19 cellular contexts compared by ENCODE assay signal in genomic region chr6:169169375-169169774, GRCh38.
DNase-seq lines count a peak whose midpoint lies in the region; ATAC-seq and TF ChIP-seq lines count a peak whose summit lies in the region.
"Had no signal": no experiment of that assay in that cellular context is flagged by ENCODE, and none has a peak within 500 bp of the region (broad histone marks: within the 10 kb centered on the region; RNA-seq: fewer than 3 reads in every experiment).

No MANE protein-coding gene starts in this region.

- H3K4me2 ChIP-seq in trophoblast cell (ENCODE audit: low read length) = no peak overlapping the region

- H3K4me3 ChIP-seq in SJCRH30 (peak overlapping the region; percentile 45; the same call in 1 of the 2 replicates), trophoblast cell (ENCODE audit: low read depth, low read length) (peak overlapping the region; percentile 20), prostate gland (no peak overlapping the region)
- H3K4me3 ChIP-seq: suprapubic skin had no signal

- H2BK12ac ChIP-seq in trophoblast cell (ENCODE audit: low read length) = peak overlapping the region; percentile 72

- H2AK5ac ChIP-seq in trophoblast cell (ENCODE audit: low read length) = peak overlapping the region; percentile 0

- no CpG with 5 or more reads among the region's 17 CpGs for WGBS in trophoblast cell (ENCODE audit: extremely low coverage, insufficient coverage, insufficient read length)
- WGBS in prostate gland = 72% methylated on average over 17 of the region's 17 CpGs

- H3K4ac ChIP-seq in trophoblast cell (ENCODE audit: low read depth, low read length) = no peak overlapping the region

- peak overlapping the region; percentile 99 for H3K27ac ChIP-seq in SJCRH30
- no peak overlapping the region for H3K27ac ChIP-seq in trophoblast cell (ENCODE audit: low read depth, low read length)
- H3K27ac ChIP-seq in prostate gland = no peak overlapping the region
- H3K27ac ChIP-seq: suprapubic skin had no signal

- H3K4me1 ChIP-seq in SJCRH30 (peaks cover 82% of the 10 kb centered on the region), trophoblast cell (ENCODE audit: control insufficient read depth in 1 of 2, insufficient read depth in 2 of 2, low read length in 2 of 2) (peaks cover 26 to 33% of the 10 kb centered on the region in 2 experiments), prostate gland (replicated peaks) (no peaks in the 10 kb centered on the region)

- H3K79me1 ChIP-seq in trophoblast cell (ENCODE audit: low read length) = peaks cover 33% of the 10 kb centered on the region

- no peak for TF ChIP-seq CTCF in prostate gland (IDR thresholded peaks at IDR 0.05)

- no peaks in the 10 kb centered on the region for H3K9me3 ChIP-seq in SJCRH30 (replicated peaks)
- H3K9me3 ChIP-seq in trophoblast cell (ENCODE audit: insufficient read depth, low read depth, low read length) = peaks cover 2% of the 10 kb centered on the region
- no peaks in the 10 kb centered on the region for H3K9me3 ChIP-seq in prostate gland
- H3K9me3 ChIP-seq: suprapubic skin had no signal

- H2BK5ac ChIP-seq in trophoblast cell (ENCODE audit: low read depth, low read length, poor library complexity) = peak overlapping the region; percentile 25

- intact Hi-C loops in Right ventricle myocardium superior (cut with DNase I) (no loop called here), prostate gland (cut with DNase I) (no loop called here)

- peak overlapping the region; percentile 21 for H4K8ac ChIP-seq in trophoblast cell (ENCODE audit: low read depth, low read length)

- no peaks in the 10 kb centered on the region for H3K27me3 ChIP-seq in SJCRH30
- H3K27me3 ChIP-seq in trophoblast cell (ENCODE audit: insufficient read depth, low read length) = no peaks in the 10 kb centered on the region
- H3K27me3 ChIP-seq in prostate gland (replicated peaks; ENCODE audit: insufficient read depth) = no peaks in the 10 kb centered on the region
- H3K27me3 ChIP-seq: suprapubic skin had no signal

- H3K36me3 ChIP-seq in SJCRH30 (peaks cover 22% of the 10 kb centered on the region), trophoblast cell (ENCODE audit: control insufficient read depth in 1 of 2, insufficient read depth in 2 of 2, low read length in 2 of 2) (no peaks in the 10 kb centered on the region), prostate gland (no peaks in the 10 kb centered on the region)
- H3K36me3 ChIP-seq: suprapubic skin had no signal

- H2AFZ ChIP-seq in trophoblast cell (ENCODE audit: insufficient read depth, low read length, poor library complexity) = no peak overlapping the region

- H3K23ac ChIP-seq in trophoblast cell (ENCODE audit: low read length) = no peak overlapping the region

- peak; percentile 40 for ATAC-seq in Right ventricle myocardium superior (ENCODE audit: poor library complexity)
- no peak for ATAC-seq in HG02884 (IDR thresholded peaks at IDR 0.05; ENCODE audit: unreplicated experiment)

- peak overlapping the region; percentile 55 for H3K14ac ChIP-seq in trophoblast cell (ENCODE audit: low read length)

- H3K9ac ChIP-seq in trophoblast cell (ENCODE audit: low read length) = no peak overlapping the region

- DNase-seq in Daoy (ENCODE audit: low read depth) = peak; percentile 65
- DNase-seq in SJCRH30 = peak; percentile 64 to 70
- no peak for DNase-seq in Right ventricle myocardium superior
- peak in 1 of 2 donors; percentile 19 for DNase-seq in trophoblast cell
- no peak for DNase-seq in cerebellar cortex (ENCODE audit: low spot score)
- no peak for DNase-seq in prostate gland (ENCODE audit: low spot score)
- no peak for DNase-seq in HUDEP-2 (lab: John Stamatoyannopoulos, UW; ENCODE audit: unreplicated experiment in 76 of 76)
- DNase-seq: activated CD4-positive, alpha-beta T cell treated with anti-CD3 and anti-CD28 coated beads for 48 hours; activated naive CD8-positive, alpha-beta T cell treated with anti-CD3 and anti-CD28 coated beads, Interleukin-2, amount 10 ng/mL, durations not matched to agents 7 days and 5 days; activated T-cell treated with anti-CD3 and anti-CD28 coated beads, Interleukin-2, amount 50 U/mL, for 24 hours; AML-193; Calu3; GOT3; NCI-H1694 treated with DMSO at 0.1 percent for 48 hours; nephron progenitor cell; retina; stimulated activated CD4-positive, alpha-beta T cell treated with anti-CD3 and anti-CD28 coated beads, Interleukin-2, amount 100 ng/mL, for 24 hours had no signal

- peak overlapping the region; percentile 46 for H4K91ac ChIP-seq in trophoblast cell (ENCODE audit: low read depth, low read length)

- TF ChIP-seq POLR2A in prostate gland (IDR thresholded peaks at IDR 0.05) = no peak

- peak overlapping the region; percentile 5 for H2BK120ac ChIP-seq in trophoblast cell (ENCODE audit: insufficient read depth, low read length, poor library complexity)

- peaks cover 5% of the 10 kb centered on the region for H3K79me2 ChIP-seq in trophoblast cell (ENCODE audit: control insufficient read depth, insufficient read depth, low read length, poor library complexity)

- no peak overlapping the region for H3K18ac ChIP-seq in trophoblast cell (ENCODE audit: low read length)

- no peak overlapping the region for H4K12ac ChIP-seq in trophoblast cell (ENCODE audit: low read depth, low read length)

Comparison
In these comparisons a context has a peak if more than half of its experiments do, and no peak if none do; other contexts are left out.
1. DNase-seq: peak in Daoy (single experiment) and SJCRH30 (2 of 2); none in Right ventricle myocardium superior (single experiment), cerebellar cortex (single experiment), prostate gland (single experiment) and HUDEP-2 (0 of 76).
2. H3K4me3 ChIP-seq: peak in SJCRH30 (single experiment) and trophoblast cell (single experiment); none in prostate gland (0 of 2).